Comparison of ENCODE assay signal across 21 cellular contexts in the genomic region with DNA sequence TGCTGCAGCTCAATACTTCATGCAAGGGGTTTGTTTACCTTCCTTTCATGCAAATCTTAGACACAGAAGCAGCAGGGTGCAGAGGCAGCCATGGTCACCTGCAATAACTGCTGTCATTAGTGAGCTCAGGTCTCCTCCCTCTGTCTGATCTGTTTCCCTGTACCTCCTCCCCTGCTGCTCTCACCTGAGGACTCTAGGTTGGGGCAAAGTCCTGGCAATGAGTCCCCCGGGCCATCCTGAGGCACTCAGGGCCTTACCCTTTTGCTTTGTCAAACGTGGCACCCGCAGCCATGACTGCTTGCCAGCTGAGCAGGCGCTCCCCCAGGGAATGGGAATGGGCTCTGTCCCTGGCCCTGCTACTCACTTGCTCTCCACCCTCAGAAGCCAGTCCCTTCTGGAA. TPM values are rescaled to one million over a fixed set of nuclear protein-coding genes. Genes with fewer than 3 reads are reported as not detected.
DNase-seq lines count a peak whose midpoint lies in the region; ATAC-seq lines count a peak whose summit lies in the region.
"Had no signal": no experiment of that assay in that cellular context is flagged by ENCODE, and none has a peak within 500 bp of the region (broad histone marks: within the 10 kb centered on the region; RNA-seq: fewer than 3 reads in every experiment).

No MANE protein-coding gene starts in this region.

- H3K27ac Mint-ChIP-seq in central memory CD8-positive, alpha-beta T cell (ENCODE audit: low read depth): peak overlapping the region; percentile 22
- no peak overlapping the region for H3K27ac Mint-ChIP-seq in effector memory CD8-positive, alpha-beta T cell
- H3K27ac Mint-ChIP-seq in activated T-helper 2 cell treated with anti-CD3 and anti-CD28 coated beads, Interferon-gamma antibody, Interleukin-2, Interleukin-4, amounts not matched to agents 10 μg/mL and 5 μg/mL and 100 μg/mL, durations not matched to agents 14 hours and 24 hours and 36 hours: no peak overlapping the region

- H3K27me3 Mint-ChIP-seq in central memory CD8-positive, alpha-beta T cell: peaks cover 62% of the 10 kb centered on the region
- H3K27me3 Mint-ChIP-seq in effector memory CD8-positive, alpha-beta T cell: peaks cover 44 to 74% of the 10 kb centered on the region in 2 donors
- peaks cover 24% of the 10 kb centered on the region for H3K27me3 Mint-ChIP-seq in activated T-helper 2 cell treated with anti-CD3 and anti-CD28 coated beads, Interferon-gamma antibody, Interleukin-2, Interleukin-4, amounts not matched to agents 10 μg/mL and 5 μg/mL and 100 μg/mL, durations not matched to agents 14 hours and 24 hours and 36 hours (ENCODE audit: low read depth)

- H3K27ac ChIP-seq in temporal lobe (ENCODE audit: low read depth, low read length): peak overlapping the region; percentile 48
- H3K27ac ChIP-seq: psoas muscle had no signal

- H3K4me1 Mint-ChIP-seq in central memory CD8-positive, alpha-beta T cell: peaks cover 15% of the 10 kb centered on the region
- H3K4me1 Mint-ChIP-seq in effector memory CD8-positive, alpha-beta T cell (ENCODE audit: low read depth in 2 of 2): peaks cover 7 to 16% of the 10 kb centered on the region in 2 donors
- H3K4me1 Mint-ChIP-seq in activated T-helper 2 cell treated with anti-CD3 and anti-CD28 coated beads, Interferon-gamma antibody, Interleukin-2, Interleukin-4, amounts not matched to agents 10 μg/mL and 5 μg/mL and 100 μg/mL, durations not matched to agents 14 hours and 24 hours and 36 hours (ENCODE audit: low read depth): peaks cover 10% of the 10 kb centered on the region

- peak; percentile 58 for DNase-seq in NCI-H2171 treated with DMSO at 0.1 percent for 48 hours (lab: John Stamatoyannopoulos, UW)
- no peak for DNase-seq in NCI-H2171 (lab: John Stamatoyannopoulos, UW)
- peak; percentile 87 for DNase-seq in NCI-H345 (lab: John Stamatoyannopoulos, UW)
- no peak for DNase-seq in central memory CD8-positive, alpha-beta T cell (ENCODE audit: low spot score in 2 of 2)
- DNase-seq in H7: no peak
- DNase-seq in effector memory CD8-positive, alpha-beta T cell: no peak
- no peak for DNase-seq in activated T-helper 2 cell treated with anti-CD3 and anti-CD28 coated beads, Interferon-gamma antibody, Interleukin-2, Interleukin-4, amounts not matched to agents 10 μg/mL and 5 μg/mL and 100 μg/mL, durations not matched to agents 14 hours and 24 hours and 36 hours (ENCODE audit: low spot score)
- DNase-seq: activated CD4-positive, alpha-beta T cell treated with anti-CD3 and anti-CD28 coated beads, Interleukin-2, amount 50 U/mL, for 1 hour; activated naive CD4-positive, alpha-beta T cell; C1 segment of cervical spinal cord; IMR-90; MV-4-11; NCI-H226; nephron progenitor cell; psoas muscle; SHP77 treated with DMSO at 0.1 percent for 48 hours; T-helper 1 cell had no signal

- intact Hi-C loops in activated T-helper 2 cell treated with anti-CD3 and anti-CD28 coated beads, Interferon-gamma antibody, Interleukin-2, Interleukin-4, amounts not matched to agents 10 μg/mL and 5 μg/mL and 100 μg/mL, durations not matched to agents 14 hours and 24 hours and 36 hours (cut with micrococcal nuclease): loop anchor here (10.0 kb wide), 1 partner anchor 178 kb away; the partner anchor contains the start of genes DDB1 and TKFC

- peaks cover 2% of the 10 kb centered on the region for H3K36me3 Mint-ChIP-seq in central memory CD8-positive, alpha-beta T cell (ENCODE audit: insufficient read depth)
- no peaks in the 10 kb centered on the region for H3K36me3 Mint-ChIP-seq in effector memory CD8-positive, alpha-beta T cell (ENCODE audit: insufficient read depth)
- H3K36me3 Mint-ChIP-seq in activated T-helper 2 cell treated with anti-CD3 and anti-CD28 coated beads, Interferon-gamma antibody, Interleukin-2, Interleukin-4, amounts not matched to agents 10 μg/mL and 5 μg/mL and 100 μg/mL, durations not matched to agents 14 hours and 24 hours and 36 hours (ENCODE audit: low read depth): no peaks in the 10 kb centered on the region

- no peak for ATAC-seq in central memory CD8-positive, alpha-beta T cell (replicated peaks; ENCODE audit: extremely low read depth, poor library complexity, severe bottlenecking)
- ATAC-seq in effector memory CD8-positive, alpha-beta T cell (replicated peaks): no peak
- ATAC-seq: psoas muscle had no signal

- no peaks in the 10 kb centered on the region for H3K9me3 Mint-ChIP-seq in central memory CD8-positive, alpha-beta T cell
- no peaks in the 10 kb centered on the region for H3K9me3 Mint-ChIP-seq in effector memory CD8-positive, alpha-beta T cell
- no peaks in the 10 kb centered on the region for H3K9me3 Mint-ChIP-seq in activated T-helper 2 cell treated with anti-CD3 and anti-CD28 coated beads, Interferon-gamma antibody, Interleukin-2, Interleukin-4, amounts not matched to agents 10 μg/mL and 5 μg/mL and 100 μg/mL, durations not matched to agents 14 hours and 24 hours and 36 hours
- H3K9me3 Mint-ChIP-seq: nephron progenitor cell had no signal

- no peak overlapping the region for H3K4me3 Mint-ChIP-seq in central memory CD8-positive, alpha-beta T cell
- H3K4me3 Mint-ChIP-seq in effector memory CD8-positive, alpha-beta T cell: no peak overlapping the region
- no peak overlapping the region for H3K4me3 Mint-ChIP-seq in activated T-helper 2 cell treated with anti-CD3 and anti-CD28 coated beads, Interferon-gamma antibody, Interleukin-2, Interleukin-4, amounts not matched to agents 10 μg/mL and 5 μg/mL and 100 μg/mL, durations not matched to agents 14 hours and 24 hours and 36 hours (ENCODE audit: low read depth)
- H3K4me3 Mint-ChIP-seq: nephron progenitor cell had no signal

- H3K27me3 ChIP-seq in H7 (ENCODE audit: control insufficient read depth, insufficient read depth, low read length): peaks cover 30% of the 10 kb centered on the region

- no peaks in the 10 kb centered on the region for H3K36me3 ChIP-seq in H7 (replicated peaks; ENCODE audit: control insufficient read depth, insufficient read depth, low read length)

- H3K4me3 ChIP-seq in H7 (ENCODE audit: insufficient read depth, low read depth, low read length): no peak overlapping the region
- H3K4me3 ChIP-seq: coronary artery, psoas muscle had no signal

RNA-seq across cellular contexts. Expression of gene LRRC10B, which starts 3.9 kb away (rescaled TPM):
- 2.5 TPM for total RNA-seq in temporal lobe
- 2.5 and 2.6 TPM in 2 replicates for total RNA-seq in H7 (2014; rRNA removed; shearing (Covaris generic))
- 0.07 and 0.11 TPM in 2 replicates for total RNA-seq in activated T-helper 2 cell treated with anti-CD3 and anti-CD28 coated beads, Interferon-gamma antibody, Interleukin-2, Interleukin-4, amounts not matched to agents 10 μg/mL and 5 μg/mL and 100 μg/mL, durations not matched to agents 14 hours and 24 hours and 36 hours
- total RNA-seq: fibroblast of villous mesenchyme, IMR-90, OCI-LY7 had no signal

Comparison
In these comparisons a context has a peak if more than half of its experiments do, and no peak if none do; other contexts are left out.
1. DNase-seq: peak in NCI-H2171 treated with DMSO at 0.1 percent for 48 hours (single experiment) and NCI-H345 (single experiment); none in NCI-H2171 (single experiment), central memory CD8-positive, alpha-beta T cell (0 of 2), H7 (single experiment), effector memory CD8-positive, alpha-beta T cell (0 of 3) and activated T-helper 2 cell treated with anti-CD3 and anti-CD28 coated beads, Interferon-gamma antibody, Interleukin-2, Interleukin-4, amounts not matched to agents 10 μg/mL and 5 μg/mL and 100 μg/mL, durations not matched to agents 14 hours and 24 hours and 36 hours (single experiment).